ENCODE assay signal across 15 cellular contexts in genomic region chr1:50697440-50698421, GRCh38.
DNase-seq lines count a peak whose midpoint lies in the region; ATAC-seq and TF ChIP-seq lines count a peak whose summit lies in the region.
"Had no signal": no experiment of that assay in that cellular context is flagged by ENCODE, and none has a peak within 500 bp of the region (broad histone marks: within the 10 kb centered on the region; RNA-seq: fewer than 3 reads in every experiment).

No MANE protein-coding gene starts in this region.

- no peak overlapping the region for H3K23ac ChIP-seq in H9 (ENCODE audit: insufficient read length, low read depth, low read length)

- intact Hi-C loops in ovary (cut with DNase I) = loop anchor here in 1 of 4 donors (10.0 kb wide), 1 partner anchor 53 kb away; no protein-coding TSS in a partner anchor

- H3K79me2 ChIP-seq in H9 (ENCODE audit: insufficient read depth, low read length) = no peaks in the 10 kb centered on the region

- no peak overlapping the region for H3K56ac ChIP-seq in H9 (ENCODE audit: insufficient read length, low read depth, low read length)

- H3K27ac ChIP-seq in H9 (ENCODE audit: insufficient read length, low read depth, low read length) (no peak overlapping the region), iPS-18a (ENCODE audit: low read length) (peak overlapping the region; percentile 49), ovary (no peak overlapping the region)
- H3K27ac ChIP-seq: BLaER1 treated with 17β-estradiol and CSF1 and Interleukin-3, amounts not matched to agents 10 nM and 100 nM; colonic mucosa; testis had no signal

- H3K36me3 Mint-ChIP-seq in H9 (ENCODE audit: insufficient read depth in 1 of 3, low read depth in 3 of 3) = no peaks in the 10 kb centered on the region; a peak in 1 of 7 replicates

- H3K4me1 Mint-ChIP-seq in H9 = peaks cover 37 to 49% of the 10 kb centered on the region in 2 experiments

- no peak overlapping the region for H2BK15ac ChIP-seq in H9 (ENCODE audit: low read depth, low read length)

- no peaks in the 10 kb centered on the region for H4K20me1 ChIP-seq in H9 (ENCODE audit: control insufficient read depth, insufficient read depth, insufficient read length)
- H4K20me1 ChIP-seq: BLaER1 treated with 17β-estradiol and CSF1 and Interleukin-3, amounts not matched to agents 10 nM and 100 nM had no signal

- H3K9me3 ChIP-seq in H9 (ENCODE audit: control insufficient read depth, low read depth, low read length) (no peaks in the 10 kb centered on the region), iPS-18a (ENCODE audit: control insufficient read depth, low read depth, low read length) (no peaks in the 10 kb centered on the region), ovary (no peaks in the 10 kb centered on the region)
- H3K9me3 ChIP-seq: BLaER1 treated with 17β-estradiol and CSF1 and Interleukin-3, amounts not matched to agents 10 nM and 100 nM; colonic mucosa; testis had no signal

- no peak overlapping the region for H4K5ac ChIP-seq in H9 (ENCODE audit: insufficient read length, low read depth, low read length)

- TF ChIP-seq CTCF in H9 (conservative IDR thresholded peaks at IDR 0.05) (no peak), ovary (IDR thresholded peaks at IDR 0.05) (no peak)

- H3K4me3 Mint-ChIP-seq in H9 = no peak overlapping the region
- H3K4me3 Mint-ChIP-seq: T-helper 17 cell had no signal

- H4K8ac ChIP-seq in H9 (replicated peaks; ENCODE audit: insufficient read length, low read depth, low read length) = no peak overlapping the region

- H3K9ac ChIP-seq in H9 (ENCODE audit: extremely low read depth, insufficient read length, low read length) (no peak overlapping the region), iPS-18a (ENCODE audit: low read length) (peak overlapping the region; percentile 32)
- H3K9ac ChIP-seq: BLaER1 treated with 17β-estradiol and CSF1 and Interleukin-3, amounts not matched to agents 10 nM and 100 nM had no signal

- no peak overlapping the region for H3K4me3 ChIP-seq in iPS-18a (ENCODE audit: low read length)
- no peak overlapping the region for H3K4me3 ChIP-seq in ovary
- H3K4me3 ChIP-seq: BLaER1 treated with 17β-estradiol and CSF1 and Interleukin-3, amounts not matched to agents 10 nM and 100 nM; colonic mucosa; testis had no signal

- H3K27me3 ChIP-seq in H9 (ENCODE audit: insufficient read depth, low read length) (no peaks in the 10 kb centered on the region), iPS-18a (ENCODE audit: control insufficient read depth, insufficient read depth, low read length) (no peaks in the 10 kb centered on the region), ovary (no peaks in the 10 kb centered on the region)
- H3K27me3 ChIP-seq: BLaER1 treated with 17β-estradiol and CSF1 and Interleukin-3, amounts not matched to agents 10 nM and 100 nM; colonic mucosa; testis had no signal

- no peak overlapping the region for H3K4me2 ChIP-seq in H9 (ENCODE audit: insufficient read depth, insufficient read length, low read length)
- H3K4me2 ChIP-seq: BLaER1 treated with 17β-estradiol and CSF1 and Interleukin-3, amounts not matched to agents 10 nM and 100 nM had no signal

- H3K4me1 ChIP-seq in H9 (ENCODE audit: insufficient read depth, low read length) = no peaks in the 10 kb centered on the region; the same call in 1 of the 2 replicates
- H3K4me1 ChIP-seq in iPS-18a (ENCODE audit: control insufficient read depth, low read depth, low read length) = peaks cover 58% of the 10 kb centered on the region
- no peaks in the 10 kb centered on the region for H3K4me1 ChIP-seq in ovary (ENCODE audit: insufficient read depth)
- H3K4me1 ChIP-seq: BLaER1 treated with 17β-estradiol and CSF1 and Interleukin-3, amounts not matched to agents 10 nM and 100 nM; colonic mucosa; testis had no signal

- H3T11ph ChIP-seq in H9 (ENCODE audit: low read length) = no peak overlapping the region

- H3K36me3 ChIP-seq in iPS-18a (ENCODE audit: control insufficient read depth, low read depth, low read length) (no peaks in the 10 kb centered on the region), ovary (no peaks in the 10 kb centered on the region)
- H3K36me3 ChIP-seq: colonic mucosa had no signal

- DNase-seq in H9 = no peak
- peak; percentile 89 for DNase-seq in amniotic epithelial cell (ENCODE audit: low read depth)
- DNase-seq in putamen (ENCODE audit: low spot score) = peak; percentile 91
- DNase-seq in activated naive CD4-positive, alpha-beta T cell treated with anti-CD3 and anti-CD28 coated beads, Interleukin-2, amount 50 U/mL, for 16 hours = no peak
- DNase-seq in ovary = no peak
- DNase-seq: activated CD4-positive, alpha-beta T cell treated with anti-CD3 and anti-CD28 coated beads for 1 hour; colonic mucosa; erythroblast; H7; NCI-H524 treated with DMSO at 0.1 percent for 48 hours; T-helper 17 cell; testis had no signal

- no peak overlapping the region for H3K18ac ChIP-seq in H9 (ENCODE audit: insufficient read length, low read depth, low read length)

- no peak overlapping the region for H2AK5ac ChIP-seq in H9 (ENCODE audit: insufficient read length, low read length)

- no peak overlapping the region for H3K14ac ChIP-seq in H9 (ENCODE audit: insufficient read depth, low read length)

- no peak overlapping the region for H4K91ac ChIP-seq in H9 (ENCODE audit: insufficient read length, low read depth, low read length)

- peak overlapping the region in 2 of 3 experiments; percentile 55 to 59; a peak in 3 of 7 replicates for H3K27ac Mint-ChIP-seq in H9
- H3K27ac Mint-ChIP-seq: T-helper 17 cell had no signal

- TF ChIP-seq POLR2A in ovary (IDR thresholded peaks at IDR 0.05) = no peak

- no peak overlapping the region for H2BK20ac ChIP-seq in H9 (ENCODE audit: low read depth, low read length, poor library complexity, severe bottlenecking)

- H3K79me1 ChIP-seq in H9 (ENCODE audit: insufficient read depth, low read depth, low read length, poor library complexity, severe bottlenecking) = no peaks in the 10 kb centered on the region

- H3K27me3 Mint-ChIP-seq in H9 (ENCODE audit: low read depth) = no peaks in the 10 kb centered on the region
- H3K27me3 Mint-ChIP-seq: T-helper 17 cell had no signal

- H3K23me2 ChIP-seq in H9 (ENCODE audit: insufficient read length, low read depth, low read length, poor library complexity, severe bottlenecking) = no peaks in the 10 kb centered on the region

- no peak for ATAC-seq in HG03196 (IDR thresholded peaks at IDR 0.05; ENCODE audit: unreplicated experiment)
- ATAC-seq: T-helper 17 cell had no signal

- no peak overlapping the region for H2AFZ ChIP-seq in H9 (ENCODE audit: low read length)

- no peaks in the 10 kb centered on the region for H3K9me3 Mint-ChIP-seq in H9

- H2BK5ac ChIP-seq in H9 (ENCODE audit: insufficient read length, low read length) = no peak overlapping the region

- H2BK12ac ChIP-seq in H9 (ENCODE audit: insufficient read length, low read depth, low read length) = no peak overlapping the region

- H3K4ac ChIP-seq in H9 (ENCODE audit: low read depth, low read length) = no peak overlapping the region

- no peak for TF ChIP-seq EP300 in ovary (IDR thresholded peaks at IDR 0.05)

- no peak overlapping the region for H2BK120ac ChIP-seq in H9 (ENCODE audit: low read depth, low read length, poor library complexity, severe bottlenecking)

- WGBS in H9 (ENCODE audit: extremely low coverage, insufficient read length, low lambda C conversion rate) = no CpG with 5 or more reads among the region's 3 CpGs
- 77 to 96% (median 88%) methylated on average over 3 of the region's 3 CpGs for WGBS in ovary, 3 donors

Comparison
In these comparisons a context has a peak if more than half of its experiments do, and no peak if none do; other contexts are left out.
1. DNase-seq: peak in amniotic epithelial cell (single experiment) and putamen (single experiment); none in H9 (single experiment), activated naive CD4-positive, alpha-beta T cell treated with anti-CD3 and anti-CD28 coated beads, Interleukin-2, amount 50 U/mL, for 16 hours (single experiment) and ovary (0 of 5).